22 cellular contexts compared by ENCODE assay signal in genomic region chr4:172809319-172809718, GRCh38.
DNase-seq lines count a peak whose midpoint lies in the region; ATAC-seq and TF ChIP-seq lines count a peak whose summit lies in the region.
"Had no signal": no experiment of that assay in that cellular context is flagged by ENCODE, and none has a peak within 500 bp of the region (broad histone marks: within the 10 kb centered on the region; RNA-seq: fewer than 3 reads in every experiment).

No MANE protein-coding gene starts in this region.

- no peak overlapping the region for H3K9ac ChIP-seq in iPS-18a (ENCODE audit: low read length)

- peak; percentile 12 for TF ChIP-seq CTCF in astrocyte of the cerebellum (IDR thresholded peaks at IDR 0.05; ENCODE audit: low read depth, low read length, missing control alignments)

- DNase-seq in NCI-H748 (lab: John Stamatoyannopoulos, UW; ENCODE audit: unreplicated experiment) (peak; percentile 10), NCI-H748 treated with DMSO at 0.1 percent for 48 hours (lab: John Stamatoyannopoulos, UW) (no peak), astrocyte of the cerebellum (ENCODE audit: low read depth) (no peak), renal cortical epithelial cell (ENCODE audit: low read depth) (peak; percentile 11), putamen (ENCODE audit: low spot score) (no peak)
- DNase-seq in effector CD4-positive, alpha-beta T cell, result no peak
- DNase-seq: 8988T; activated CD4-positive, CD25-positive, alpha-beta regulatory T cell; activated CD8-positive, alpha-beta memory T cell treated with anti-CD3 and anti-CD28 coated beads, Interleukin-2, amount 10 ng/mL, durations not matched to agents 7 days and 5 days; activated naive CD4-positive, alpha-beta T cell treated with Interleukin-2 at 50 U/mL for 16 hours; activated T-cell treated with anti-CD3 and anti-CD28 coated beads, Interleukin-2, amount 50 U/mL, for 72 hours; AML-193; CD4-positive, alpha-beta memory T cell; cerebellar nuclear complex; DMS 273 treated with DMSO at 0.1 percent for 48 hours; left ventricle myocardium inferior; MG63 had no signal

- in situ Hi-C loops in astrocyte of the cerebellum (cut with HindIII; ENCODE audit: low sequenced_read_pairs), result no loop called here

- no peak for ATAC-seq in GM18861 (IDR thresholded peaks at IDR 0.05; ENCODE audit: unreplicated experiment)
- ATAC-seq: activated CD8-positive, alpha-beta memory T cell treated with anti-CD3 and anti-CD28 coated beads, Interleukin-2, amount 10 ng/mL, durations not matched to agents 7 days and 5 days; activated T-cell treated with anti-CD3 and anti-CD28 coated beads, Interleukin-2, amount 50 U/mL, for 72 hours; K562 had no signal

- no peaks in the 10 kb centered on the region for H3K27me3 ChIP-seq in iPS-18a (ENCODE audit: control insufficient read depth, insufficient read depth, low read length)
- H3K27me3 ChIP-seq: MG63 had no signal

- H3K4me1 ChIP-seq in iPS-18a (ENCODE audit: control insufficient read depth, low read depth, low read length), result peaks cover 30% of the 10 kb centered on the region
- H3K4me1 ChIP-seq: left ventricle myocardium inferior had no signal

- H3K4me3 ChIP-seq in astrocyte of the cerebellum (ENCODE audit: low read depth, low read length) (no peak overlapping the region), iPS-18a (ENCODE audit: low read length) (peak overlapping the region; percentile 22)
- H3K4me3 ChIP-seq: K562, left ventricle myocardium inferior, MG63, thoracic aorta had no signal

- no peaks in the 10 kb centered on the region for H3K36me3 ChIP-seq in iPS-18a (ENCODE audit: control insufficient read depth, low read depth, low read length)
- H3K36me3 ChIP-seq: left ventricle myocardium inferior, MG63, thoracic aorta had no signal

- no peak overlapping the region for H3K27ac ChIP-seq in iPS-18a (ENCODE audit: low read length)
- H3K27ac ChIP-seq: epithelial cell of prostate, left ventricle myocardium inferior, thoracic aorta had no signal

- no peaks in the 10 kb centered on the region for H3K9me3 ChIP-seq in iPS-18a (ENCODE audit: control insufficient read depth, low read depth, low read length)
- H3K9me3 ChIP-seq: left ventricle myocardium inferior, MG63, thoracic aorta had no signal

Comparison
In these comparisons a context has a peak if more than half of its experiments do, and no peak if none do; other contexts are left out.
1. DNase-seq: peak in NCI-H748 (single experiment) and renal cortical epithelial cell (single experiment); none in NCI-H748 treated with DMSO at 0.1 percent for 48 hours (single experiment), astrocyte of the cerebellum (single experiment), putamen (single experiment) and effector CD4-positive, alpha-beta T cell (single experiment).